ENCODE assay signal across 20 cellular contexts in genomic region chr11:102272047-102272824, GRCh38. TPM values are rescaled to one million over a fixed set of nuclear protein-coding genes. Genes with fewer than 3 reads are reported as not detected.
"Had no signal": no experiment of that assay in that cellular context is flagged by ENCODE, and none has a peak within 500 bp of the region (broad histone marks: within the 10 kb centered on the region; RNA-seq: fewer than 3 reads in every experiment).

No MANE protein-coding gene starts in this region.

- H3K4me1 ChIP-seq: prostate gland had no signal

- H3K4me3 Mint-ChIP-seq: activated CD4-positive, alpha-beta memory T cell treated with anti-CD3 and anti-CD28 coated beads, Interleukin-2, amount 10 ng/mL, durations not matched to agents 7 days and 5 days; activated CD4-positive, alpha-beta T cell treated with anti-CD3 and anti-CD28 coated beads, Interleukin-2, amount 10 ng/mL, durations not matched to agents 24 days and 14 days; activated naive CD8-positive, alpha-beta T cell treated with anti-CD3 and anti-CD28 coated beads, Interleukin-2, amount 50 U/mL, for 24 hours; dendritic cell treated with granulocyte-macrophage colony-stimulating factor and Interleukin-4, amounts not matched to agents 40 ng/mL and 50 ng/mL, for 4 days; natural killer cell had no signal

- H3K27me3 ChIP-seq: body of pancreas, cardiac muscle cell had no signal

- DNase-seq: activated CD4-positive, alpha-beta memory T cell treated with anti-CD3 and anti-CD28 coated beads, Interleukin-2, amount 10 ng/mL, durations not matched to agents 7 days and 5 days; activated CD4-positive, alpha-beta T cell treated with anti-CD3 and anti-CD28 coated beads, Interleukin-2, amount 10 ng/mL, durations not matched to agents 24 days and 14 days; activated effector memory CD4-positive, alpha-beta T cell treated with anti-CD3 and anti-CD28 coated beads, Interleukin-2, amount 50 U/mL, for 16 hours; activated naive CD4-positive, alpha-beta T cell treated with anti-CD3 and anti-CD28 coated beads, Interleukin-2, amount 50 U/mL, for 16 hours; activated naive CD8-positive, alpha-beta T cell treated with anti-CD3 and anti-CD28 coated beads, Interleukin-2, amount 50 U/mL, for 24 hours; anterior cingulate cortex; body of pancreas; effector CD4-positive, alpha-beta T cell; heart left ventricle; kidney; left lung; natural killer cell; stimulated activated CD4-positive, alpha-beta T cell treated with anti-CD3 and anti-CD28 coated beads, Interleukin-4, amount 100 ng/mL, for 24 hours; stimulated activated naive CD4-positive, alpha-beta T cell treated with Interleukin-2 at 50 U/mL for 16 hours had no signal

- H3K36me3 ChIP-seq: cardiac muscle cell, heart left ventricle, left lung, prostate gland had no signal

- H3K4me3 ChIP-seq: body of pancreas, cardiac muscle cell, heart left ventricle, left lung, lung, prostate gland had no signal

- H3K27ac ChIP-seq: body of pancreas, cardiac muscle cell, heart left ventricle, left lung, prostate gland, VCaP had no signal

- ATAC-seq: activated CD4-positive, CD25-positive, alpha-beta regulatory T cell treated with anti-CD3 and anti-CD28 coated beads, Interleukin-2, amount 50 U/mL, for 24 hours; activated naive CD8-positive, alpha-beta T cell treated with anti-CD3 and anti-CD28 coated beads, Interleukin-2, amount 50 U/mL, for 24 hours; body of pancreas; heart left ventricle; left lung; natural killer cell had no signal

- H3K9me3 Mint-ChIP-seq: activated CD4-positive, alpha-beta memory T cell treated with anti-CD3 and anti-CD28 coated beads, Interleukin-2, amount 10 ng/mL, durations not matched to agents 7 days and 5 days; activated CD4-positive, alpha-beta T cell treated with anti-CD3 and anti-CD28 coated beads, Interleukin-2, amount 10 ng/mL, durations not matched to agents 24 days and 14 days; activated naive CD8-positive, alpha-beta T cell treated with anti-CD3 and anti-CD28 coated beads, Interleukin-2, amount 50 U/mL, for 24 hours; dendritic cell treated with granulocyte-macrophage colony-stimulating factor and Interleukin-4, amounts not matched to agents 40 ng/mL and 50 ng/mL, for 4 days; natural killer cell had no signal

- H3K27ac Mint-ChIP-seq: activated CD4-positive, alpha-beta memory T cell treated with anti-CD3 and anti-CD28 coated beads, Interleukin-2, amount 10 ng/mL, durations not matched to agents 7 days and 5 days; activated CD4-positive, alpha-beta T cell treated with anti-CD3 and anti-CD28 coated beads, Interleukin-2, amount 10 ng/mL, durations not matched to agents 24 days and 14 days; activated naive CD8-positive, alpha-beta T cell treated with anti-CD3 and anti-CD28 coated beads, Interleukin-2, amount 50 U/mL, for 24 hours; dendritic cell treated with granulocyte-macrophage colony-stimulating factor and Interleukin-4, amounts not matched to agents 40 ng/mL and 50 ng/mL, for 4 days; natural killer cell had no signal

- H3K36me3 Mint-ChIP-seq: natural killer cell had no signal

- H3K9me3 ChIP-seq: body of pancreas, heart left ventricle, left lung, prostate gland had no signal

RNA-seq across cellular contexts. Expression of gene BIRC3, which starts 45.0 kb away (rescaled TPM):
- polyA plus RNA-seq: cardiac muscle cell had no signal
